ENCODE assay signal across 1 cellular context in the genomic region with DNA sequence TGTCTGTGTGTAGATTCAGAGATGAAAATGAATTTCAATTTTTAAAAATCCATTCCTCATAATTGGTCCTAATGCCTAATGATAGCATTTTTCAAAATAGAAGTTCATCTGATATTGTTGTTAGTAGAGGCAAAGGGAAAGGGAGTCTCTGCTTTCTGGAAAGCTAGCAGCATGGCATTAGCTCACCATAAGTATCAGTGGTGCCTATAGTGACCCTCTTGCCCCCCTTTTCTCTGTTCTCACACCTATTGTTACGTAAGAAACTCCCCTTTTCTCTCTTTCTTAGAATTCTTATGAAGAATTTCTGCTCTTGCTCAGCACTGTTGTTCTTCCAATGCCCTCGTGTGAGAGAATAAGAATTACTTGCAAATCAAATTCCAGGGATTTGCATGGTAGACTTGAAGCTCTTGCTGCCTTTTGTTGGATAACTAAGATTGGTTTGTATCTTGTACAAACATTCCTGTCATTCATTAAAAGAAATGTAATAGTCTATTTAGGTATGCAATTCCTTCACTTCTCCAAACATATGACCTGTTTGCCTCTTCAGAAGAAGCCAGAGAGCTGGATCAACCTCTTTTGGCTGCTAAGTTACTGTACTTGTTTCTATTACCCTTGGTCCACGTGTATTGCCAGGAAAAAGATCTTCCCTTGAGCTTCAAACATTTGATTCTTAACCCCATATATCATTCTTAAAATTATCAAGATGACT.
TF ChIP-seq lines count a peak whose summit lies in the region.

No MANE protein-coding gene starts in this region.

TF ChIP-seq in A549, 52 proteins besides CTCF, POLR2A, EP300 and RAD21 (continued from another document):
- TF ChIP-seq, protein P1, sequence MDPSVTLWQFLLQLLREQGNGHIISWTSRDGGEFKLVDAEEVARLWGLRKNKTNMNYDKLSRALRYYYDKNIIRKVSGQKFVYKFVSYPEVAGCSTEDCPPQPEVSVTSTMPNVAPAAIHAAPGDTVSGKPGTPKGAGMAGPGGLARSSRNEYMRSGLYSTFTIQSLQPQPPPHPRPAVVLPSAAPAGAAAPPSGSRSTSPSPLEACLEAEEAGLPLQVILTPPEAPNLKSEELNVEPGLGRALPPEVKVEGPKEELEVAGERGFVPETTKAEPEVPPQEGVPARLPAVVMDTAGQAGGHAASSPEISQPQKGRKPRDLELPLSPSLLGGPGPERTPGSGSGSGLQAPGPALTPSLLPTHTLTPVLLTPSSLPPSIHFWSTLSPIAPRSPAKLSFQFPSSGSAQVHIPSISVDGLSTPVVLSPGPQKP (IDR thresholded peaks at IDR 0.05; ENCODE audit: low read depth, low read length) = no peak
- TF ChIP-seq RFX5 (IDR thresholded peaks at IDR 0.05) = no peak
- no peak for TF ChIP-seq TFCP2L1 (CRISPR knock-in tag; IDR thresholded peaks at IDR 0.05)
- TF ChIP-seq SREBF2 (IDR thresholded peaks at IDR 0.05) = no peak
